8 cellular contexts compared by ENCODE assay signal in genomic region chr5:154758501-154758900, GRCh38. TPM values are rescaled to one million over a fixed set of nuclear protein-coding genes. Genes with fewer than 3 reads are reported as not detected.
DNase-seq lines count a peak whose midpoint lies in the region; ATAC-seq and TF ChIP-seq lines count a peak whose summit lies in the region.

No MANE protein-coding gene starts in this region.

- peak overlapping the region; percentile 95 for H3K4me3 Mint-ChIP-seq in central memory CD8-positive, alpha-beta T cell
- H3K4me3 Mint-ChIP-seq in naive thymus-derived CD8-positive, alpha-beta T cell: peak overlapping the region; percentile 72 to 94 (median 88)

- no peak overlapping the region for H2BK5ac ChIP-seq in IMR-90 (ENCODE audit: low read depth, low read length, poor library complexity, severe bottlenecking)

- no peak overlapping the region for H3K4ac ChIP-seq in IMR-90 (ENCODE audit: low read depth, low read length)

- no peak overlapping the region for H3K56ac ChIP-seq in IMR-90 (ENCODE audit: extremely low read depth, insufficient read depth, low read length)

- H3K23ac ChIP-seq in IMR-90 (ENCODE audit: low read depth, low read length): peak overlapping the region; percentile 70

- CTCF ChIA-PET in IMR-90 (lab: Yijun Ruan, JAX): interaction anchor here (0.7 kb wide), 1 partner anchor 95 kb away, joined by 3 read pairs; no protein-coding TSS in a partner anchor
- CTCF ChIA-PET in RWPE1 (lab: Yijun Ruan, JAX): interaction anchor here (0.6 to 1.6 kb wide), 6 partner anchors 13 to 217 kb away, joined by 3 to 4 read pairs (median 4); no protein-coding TSS in a partner anchor

- in situ Hi-C loops in IMR-90 (cut with MboI; ENCODE audit: low sequenced_read_pairs): loop anchor here (5.0 kb wide), 1 partner anchor 44 kb away; no protein-coding TSS in a partner anchor

- H3K9me3 Mint-ChIP-seq in central memory CD8-positive, alpha-beta T cell: no peaks in the 10 kb centered on the region
- H3K9me3 Mint-ChIP-seq in naive thymus-derived CD8-positive, alpha-beta T cell: no peaks in the 10 kb centered on the region

- H3K27ac Mint-ChIP-seq in central memory CD8-positive, alpha-beta T cell (ENCODE audit: low read depth): peak overlapping the region; percentile 97
- H3K27ac Mint-ChIP-seq in naive thymus-derived CD8-positive, alpha-beta T cell: peak overlapping the region; percentile 44 to 98 (median 90)

- no peak for TF ChIP-seq RAD21 in IMR-90 (IDR thresholded peaks at IDR 0.05; ENCODE audit: low read length)

- peaks cover 71% of the 10 kb centered on the region for H3K4me1 Mint-ChIP-seq in central memory CD8-positive, alpha-beta T cell
- H3K4me1 Mint-ChIP-seq in naive thymus-derived CD8-positive, alpha-beta T cell: peaks cover 44 to 72% (median 70%) of the 10 kb centered on the region in 4 donors

- H3K27ac ChIP-seq in IMR-90 (ENCODE audit: insufficient read depth, low read length) (no peak overlapping the region), RWPE1 (no peak overlapping the region)

- no peak overlapping the region for H2AK9ac ChIP-seq in IMR-90 (replicated peaks; ENCODE audit: low read depth, low read length, poor library complexity)

- peaks cover 71% of the 10 kb centered on the region for H4K20me1 ChIP-seq in IMR-90 (ENCODE audit: insufficient read depth, low read length)

- H2BK120ac ChIP-seq in IMR-90 (ENCODE audit: low read depth, low read length): no peak overlapping the region

- H3K4me2 ChIP-seq in IMR-90 (ENCODE audit: low read depth, low read length): peak overlapping the region; percentile 95

- H3K4me1 ChIP-seq in IMR-90 (ENCODE audit: control insufficient read depth, insufficient read depth, low read length): peaks cover 23% of the 10 kb centered on the region

- H2AK5ac ChIP-seq in IMR-90 (ENCODE audit: low read depth, low read length): no peak overlapping the region

- TF ChIP-seq CTCF in AG10803 (conservative IDR thresholded peaks at IDR 0.05; ENCODE audit: low read length) (no peak), IMR-90 (conservative IDR thresholded peaks at IDR 0.05; ENCODE audit: low read depth, low read length) (no peak), RWPE1 (conservative IDR thresholded peaks at IDR 0.05; ENCODE audit: low read depth) (no peak)

- DNase-seq in AG10803 (ENCODE audit: low read depth) (peak; percentile 80), IMR-90 (peak; percentile 16), RWPE1 (ENCODE audit: low spot score) (no peak), dermis blood vessel endothelial cell (no peak), COLO668 (lab: John Stamatoyannopoulos, UW; ENCODE audit: unreplicated experiment) (no peak), DMS153 (lab: John Stamatoyannopoulos, UW) (no peak)
- DNase-seq in central memory CD8-positive, alpha-beta T cell (ENCODE audit: low spot score in 2 of 2): no peak
- no peak for DNase-seq in naive thymus-derived CD8-positive, alpha-beta T cell

- peak overlapping the region; percentile 52 for H3K4me3 ChIP-seq in AG10803 (ENCODE audit: low read length)
- H3K4me3 ChIP-seq in IMR-90 (ENCODE audit: insufficient read depth, low read depth, low read length): peak overlapping the region; percentile 5; the same call in 1 of the 2 replicates

- no TSS peak for BruUV-seq in IMR-90 (replicated peaks; lab: Mats Ljungman, UMichigan)

- dilution Hi-C loops in IMR-90 (cut with HindIII; ENCODE audit: low sequenced_read_pairs, unreplicated experiment): no loop called here

- 0 out of 2 replicates have a peak overlapping the region, but pooled peaks have one; percentile 19 for H3K14ac ChIP-seq in IMR-90 (replicated peaks; ENCODE audit: low read depth, low read length)

- H3K27me3 ChIP-seq in IMR-90 (ENCODE audit: control insufficient read depth, insufficient read depth, low read length): no peaks in the 10 kb centered on the region

- H3K9me1 ChIP-seq in IMR-90 (ENCODE audit: insufficient read depth, low read length): peaks cover 19% of the 10 kb centered on the region; the same call in 1 of the 2 replicates

- no peaks in the 10 kb centered on the region for H3K27me3 Mint-ChIP-seq in central memory CD8-positive, alpha-beta T cell
- no peaks in the 10 kb centered on the region for H3K27me3 Mint-ChIP-seq in naive thymus-derived CD8-positive, alpha-beta T cell

- no peak overlapping the region for H2AFZ ChIP-seq in IMR-90 (replicated peaks; ENCODE audit: low read length, poor library complexity)

- no CpG with 5 or more reads among the region's 5 CpGs for WGBS in IMR-90 (ENCODE audit: extremely low coverage in 2 of 2, insufficient read length in 1 of 2), 2 experiments

- POLR2A ChIA-PET in IMR-90 (lab: Charles Lee; ENCODE audit: unreplicated experiment) (interaction anchor here (0.6 kb wide), 1 partner anchor 76 kb away, joined by 6 read pairs; no protein-coding TSS in a partner anchor), RWPE1 (lab: Yijun Ruan, JAX; ENCODE audit: low non-redundant PET) (no interaction called here)
- POLR2A ChIA-PET in naive thymus-derived CD8-positive, alpha-beta T cell (lab: Charles Lee): interaction anchor here (1.3 to 1.5 kb wide), 2 partner anchors 11 to 100 kb away, joined by 4 to 5 read pairs; partner anchors contain the start of gene CNOT8

- H2BK20ac ChIP-seq in IMR-90 (ENCODE audit: low read depth, low read length): no peak overlapping the region

- peaks cover 9% of the 10 kb centered on the region for H3K36me3 Mint-ChIP-seq in central memory CD8-positive, alpha-beta T cell (ENCODE audit: insufficient read depth)
- H3K36me3 Mint-ChIP-seq in naive thymus-derived CD8-positive, alpha-beta T cell: peaks cover 0 to 2% (median 0%) of the 10 kb centered on the region in 3 donors

- no peak for ATAC-seq in IMR-90 (ENCODE audit: low read depth)
- no peak for ATAC-seq in central memory CD8-positive, alpha-beta T cell (replicated peaks; ENCODE audit: extremely low read depth, poor library complexity, severe bottlenecking)
- no peak for ATAC-seq in naive thymus-derived CD8-positive, alpha-beta T cell

- no peak overlapping the region for H3K18ac ChIP-seq in IMR-90 (ENCODE audit: low read depth, low read length)

- no peak for TF ChIP-seq POLR2A in IMR-90 (IDR thresholded peaks at IDR 0.05; ENCODE audit: low read depth, low read length)

- H4K8ac ChIP-seq in IMR-90 (ENCODE audit: low read depth in 2 of 2, low read length in 2 of 2): no peak overlapping the region

- no peak overlapping the region for H2BK15ac ChIP-seq in IMR-90 (ENCODE audit: low read depth, low read length)

- H3K79me1 ChIP-seq in IMR-90 (ENCODE audit: low read depth in 1 of 2, low read length in 2 of 2): peaks cover 3 to 40% of the 10 kb centered on the region in 2 experiments; a peak in 2 of 4 replicates

- no peaks in the 10 kb centered on the region for H3K36me3 ChIP-seq in IMR-90 (ENCODE audit: control insufficient read depth, insufficient read depth, low read length)

- H4K5ac ChIP-seq in IMR-90 (ENCODE audit: low read depth, low read length): no peak overlapping the region

- H3K9ac ChIP-seq in IMR-90 (ENCODE audit: low read depth, low read length): 0 out of 2 replicates have a peak overlapping the region, but pooled peaks have one; percentile 6

- H3K9me3 ChIP-seq in IMR-90 (ENCODE audit: control insufficient read depth, insufficient read depth, low read length): no peaks in the 10 kb centered on the region

- intact Hi-C loops in IMR-90 (cut with micrococcal nuclease): no loop called here

- no peak overlapping the region for H4K91ac ChIP-seq in IMR-90 (ENCODE audit: insufficient read depth, low read depth, low read length)

TF ChIP-seq in IMR-90, 13 proteins besides CTCF, POLR2A, EP300 and RAD21:
- TF ChIP-seq BHLHE40 (IDR thresholded peaks at IDR 0.05; ENCODE audit: low read depth, low read length) (no peak), MXI1 (IDR thresholded peaks at IDR 0.05; ENCODE audit: borderline replicate concordance, low read depth, low read length) (no peak), RCOR1 (IDR thresholded peaks at IDR 0.05; ENCODE audit: insufficient replicate concordance, low read length) (no peak), CEBPB (IDR thresholded peaks at IDR 0.05; ENCODE audit: low read depth, low read length) (no peak), NFE2L2 (IDR thresholded peaks at IDR 0.05; ENCODE audit: low read depth, low read length) (no peak), FOS (IDR thresholded peaks at IDR 0.05; ENCODE audit: low read depth, low read length) (no peak), USF2 (IDR thresholded peaks at IDR 0.05; ENCODE audit: low read depth, low read length) (no peak), ELK1 (IDR thresholded peaks at IDR 0.05; ENCODE audit: borderline replicate concordance, low read depth, low read length) (no peak), MAFK (IDR thresholded peaks at IDR 0.05; ENCODE audit: low read depth, low read length) (no peak), MAZ (IDR thresholded peaks at IDR 0.05; ENCODE audit: borderline replicate concordance, low read depth, low read length) (no peak), RFX5 (IDR thresholded peaks at IDR 0.05; ENCODE audit: low read depth, low read length) (no peak), CHD1 (IDR thresholded peaks at IDR 0.05; ENCODE audit: low read depth, low read length) (no peak), SMC3 (IDR thresholded peaks at IDR 0.05; ENCODE audit: low read depth, low read length) (no peak)

RNA-seq across cellular contexts. Expression of gene LARP1, which starts 3.3 kb away (rescaled TPM):
- total RNA-seq in IMR-90 (2012; rRNA removed) (41.9 and 47.3 TPM in 2 replicates), dermis blood vessel endothelial cell (43.7 and 82.4 TPM in 2 replicates)
- polyA plus RNA-seq in IMR-90 (2012; rRNA removed): 70.3 and 77.4 TPM in 2 replicates
- polyA plus RNA-seq in IMR-90 (2012; cell fraction: cytosol; rRNA removed): 55.0 and 59.6 TPM in 2 replicates
- 78.4 and 111 TPM in 2 replicates for polyA plus RNA-seq in IMR-90 (2012; cell fraction: nucleus; rRNA removed; ENCODE audit: low replicate concordance)
- 100 to 1,000 TPM; 177 to 180 TPM for total RNA-seq in naive thymus-derived CD8-positive, alpha-beta T cell
- polyA plus RNA-seq in naive thymus-derived CD8-positive, alpha-beta T cell: 10 to 100 TPM; 10.9 to 29.4 (median 13.8) TPM

Comparison
In these comparisons a context has a peak if more than half of its experiments do, and no peak if none do; other contexts are left out.
1. DNase-seq: peak in AG10803 (single experiment) and IMR-90 (single experiment); none in central memory CD8-positive, alpha-beta T cell (0 of 2), naive thymus-derived CD8-positive, alpha-beta T cell (0 of 10), RWPE1 (single experiment), dermis blood vessel endothelial cell (single experiment), COLO668 (single experiment) and DMS153 (single experiment).